ENCODE assay signal across 8 cellular contexts in the genomic region with DNA sequence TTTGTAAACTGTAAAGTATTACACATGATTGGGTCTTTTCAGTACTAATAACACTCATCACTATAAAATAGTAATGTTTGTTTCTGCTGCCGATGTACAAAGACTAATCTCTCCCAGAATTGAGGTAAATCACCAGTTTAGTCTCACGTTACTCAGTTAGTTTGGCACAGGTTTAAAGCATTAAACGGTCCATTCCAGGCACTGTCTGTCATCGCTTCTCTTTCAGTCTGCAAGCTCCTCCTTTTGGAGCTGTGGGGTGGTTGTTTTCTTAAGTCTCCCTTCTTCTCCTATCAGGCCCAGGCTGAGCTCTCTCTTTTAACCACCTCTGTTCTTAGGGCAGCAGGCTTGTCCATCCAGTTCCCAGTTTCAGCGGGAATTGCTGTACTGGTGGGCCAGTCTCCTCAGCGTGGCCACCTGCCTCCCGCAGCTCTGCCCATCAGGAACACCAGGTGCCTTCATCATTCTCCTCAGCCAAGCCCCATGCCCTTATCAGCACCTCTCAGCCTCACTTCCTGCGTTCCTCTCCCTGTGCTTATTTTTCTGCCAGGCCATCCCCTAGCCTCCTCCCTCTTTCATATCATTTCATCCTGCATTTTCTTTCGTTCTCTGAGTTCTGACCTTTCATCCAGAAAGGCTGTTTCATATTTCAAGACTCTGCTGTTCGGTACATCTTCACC.
DNase-seq lines count a peak whose midpoint lies in the region; ATAC-seq and TF ChIP-seq lines count a peak whose summit lies in the region.

No MANE protein-coding gene starts in this region.

- H3K27ac ChIP-seq in brain microvascular endothelial cell (peak overlapping the region; percentile 67), mucosa of rectum (ENCODE audit: low read depth in 2 of 2, low read length in 2 of 2) (peak overlapping the region; percentile 1 to 60)

- DNase-seq in BE2C (peak; percentile 12), M059J (ENCODE audit: low read depth) (peak; percentile 71), brain microvascular endothelial cell (peak; percentile 36), islet precursor cell (no peak)

- H3K4me1 ChIP-seq in BE2C (peaks cover 6% of the 10 kb centered on the region), mucosa of rectum (ENCODE audit: control insufficient read depth in 2 of 2, insufficient read depth in 2 of 2, low read length in 2 of 2) (peaks cover 0 to 15% of the 10 kb centered on the region in 2 donors)

- in situ Hi-C loops in brain microvascular endothelial cell (cut with HindIII; ENCODE audit: low pct_ligation_motif_present, low sequenced_read_pairs): no loop called here

- TF ChIP-seq CTCF in BE2C (IDR thresholded peaks at IDR 0.05; ENCODE audit: low read depth, low read length): no peak
- TF ChIP-seq CTCF in brain microvascular endothelial cell (IDR thresholded peaks at IDR 0.05; ENCODE audit: low read depth, low read length, missing control alignments): no peak

- H3K27me3 ChIP-seq in BE2C: no peaks in the 10 kb centered on the region
- no peaks in the 10 kb centered on the region for H3K27me3 ChIP-seq in brain microvascular endothelial cell (replicated peaks)
- H3K27me3 ChIP-seq in mucosa of rectum (ENCODE audit: control insufficient read depth in 2 of 2, insufficient read depth in 2 of 2, low read length in 2 of 2): no peaks in the 10 kb centered on the region

- H3K9ac ChIP-seq in mucosa of rectum (ENCODE audit: low read depth in 1 of 2, low read length in 2 of 2): no peak overlapping the region

- peaks cover 3% of the 10 kb centered on the region; the same call in 1 of the 2 replicates for H3K36me3 ChIP-seq in BE2C
- no peaks in the 10 kb centered on the region for H3K36me3 ChIP-seq in brain microvascular endothelial cell (replicated peaks)
- peaks cover 0 to 4% of the 10 kb centered on the region in 2 donors for H3K36me3 ChIP-seq in mucosa of rectum (ENCODE audit: control insufficient read depth in 2 of 2, insufficient read depth in 2 of 2, low read length in 2 of 2)

- H3K4me3 ChIP-seq in BE2C (ENCODE audit: low read depth, low read length) (no peak overlapping the region), brain microvascular endothelial cell (ENCODE audit: low read depth, low read length) (no peak overlapping the region), mucosa of rectum (ENCODE audit: low read length in 2 of 2) (no peak overlapping the region)

- no peak for ATAC-seq in GM19324 (IDR thresholded peaks at IDR 0.05; ENCODE audit: low FRiP score, unreplicated experiment)
- ATAC-seq in HG02588 (IDR thresholded peaks at IDR 0.05; ENCODE audit: unreplicated experiment): no peak
- ATAC-seq in GM19351 (IDR thresholded peaks at IDR 0.05; ENCODE audit: unreplicated experiment): no peak

- H3K9me3 ChIP-seq in BE2C: no peaks in the 10 kb centered on the region
- H3K9me3 ChIP-seq in mucosa of rectum (ENCODE audit: control insufficient read depth in 2 of 2, low read length in 2 of 2): no peaks in the 10 kb centered on the region
